In genomic region chr14:78164226-78164853, GRCh38 we compare ENCODE assay signal across 1 cellular context.
TF ChIP-seq lines count a peak whose summit lies in the region.

No MANE protein-coding gene starts in this region.

TF ChIP-seq in HepG2, 621 proteins besides CTCF, POLR2A, EP300 and RAD21 (continued from another document):
- TF ChIP-seq, protein P1, sequence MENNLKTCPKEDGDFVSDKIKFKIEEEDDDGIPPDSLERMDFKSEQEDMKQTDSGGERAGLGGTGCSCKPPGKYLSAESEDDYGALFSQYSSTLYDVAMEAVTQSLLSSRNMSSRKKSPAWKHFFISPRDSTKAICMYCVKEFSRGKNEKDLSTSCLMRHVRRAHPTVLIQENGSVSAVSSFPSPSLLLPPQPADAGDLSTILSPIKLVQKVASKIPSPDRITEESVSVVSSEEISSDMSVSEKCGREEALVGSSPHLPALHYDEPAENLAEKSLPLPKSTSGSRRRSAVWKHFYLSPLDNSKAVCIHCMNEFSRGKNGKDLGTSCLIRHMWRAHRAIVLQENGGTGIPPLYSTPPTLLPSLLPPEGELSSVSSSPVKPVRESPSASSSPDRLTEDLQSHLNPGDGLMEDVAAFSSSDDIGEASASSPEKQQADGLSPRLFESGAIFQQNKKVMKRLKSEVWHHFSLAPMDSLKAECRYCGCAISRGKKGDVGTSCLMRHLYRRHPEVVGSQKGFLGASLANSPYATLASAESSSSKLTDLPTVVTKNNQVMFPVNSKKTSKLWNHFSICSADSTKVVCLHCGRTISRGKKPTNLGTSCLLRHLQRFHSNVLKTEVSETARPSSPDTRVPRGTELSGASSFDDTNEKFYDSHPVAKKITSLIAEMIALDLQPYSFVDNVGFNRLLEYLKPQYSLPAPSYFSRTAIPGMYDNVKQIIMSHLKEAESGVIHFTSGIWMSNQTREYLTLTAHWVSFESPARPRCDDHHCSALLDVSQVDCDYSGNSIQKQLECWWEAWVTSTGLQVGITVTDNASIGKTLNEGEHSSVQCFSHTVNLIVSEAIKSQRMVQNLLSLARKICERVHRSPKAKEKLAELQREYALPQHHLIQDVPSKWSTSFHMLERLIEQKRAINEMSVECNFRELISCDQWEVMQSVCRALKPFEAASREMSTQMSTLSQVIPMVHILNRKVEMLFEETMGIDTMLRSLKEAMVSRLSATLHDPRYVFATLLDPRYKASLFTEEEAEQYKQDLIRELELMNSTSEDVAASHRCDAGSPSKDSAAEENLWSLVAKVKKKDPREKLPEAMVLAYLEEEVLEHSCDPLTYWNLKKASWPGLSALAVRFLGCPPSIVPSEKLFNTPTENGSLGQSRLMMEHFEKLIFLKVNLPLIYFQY (CRISPR knock-in tag; IDR thresholded peaks at IDR 0.05; ENCODE audit: borderline replicate concordance) = peak; percentile 30; the same call in 1 of the 2 replicates
- TF ChIP-seq MIER2 (CRISPR knock-in tag; IDR thresholded peaks at IDR 0.05) (peak; percentile 55; the same call in 1 of the 2 replicates), ZC3H13 (CRISPR knock-in tag; IDR thresholded peaks at IDR 0.05) (no peak), KMT2B (CRISPR knock-in tag; IDR thresholded peaks at IDR 0.05) (no peak), SKI (IDR thresholded peaks at IDR 0.05; ENCODE audit: partially characterized antibody) (no peak), SMC3 (IDR thresholded peaks at IDR 0.05; ENCODE audit: low read length) (peak; percentile 24; the same call in 1 of the 2 replicates), STAG1 (CRISPR knock-in tag; IDR thresholded peaks at IDR 0.05) (peak; percentile 48), RXRA (CRISPR knock-in tag; IDR thresholded peaks at IDR 0.05) (no peak)
